8 cellular contexts compared by ENCODE assay signal in the genomic region with DNA sequence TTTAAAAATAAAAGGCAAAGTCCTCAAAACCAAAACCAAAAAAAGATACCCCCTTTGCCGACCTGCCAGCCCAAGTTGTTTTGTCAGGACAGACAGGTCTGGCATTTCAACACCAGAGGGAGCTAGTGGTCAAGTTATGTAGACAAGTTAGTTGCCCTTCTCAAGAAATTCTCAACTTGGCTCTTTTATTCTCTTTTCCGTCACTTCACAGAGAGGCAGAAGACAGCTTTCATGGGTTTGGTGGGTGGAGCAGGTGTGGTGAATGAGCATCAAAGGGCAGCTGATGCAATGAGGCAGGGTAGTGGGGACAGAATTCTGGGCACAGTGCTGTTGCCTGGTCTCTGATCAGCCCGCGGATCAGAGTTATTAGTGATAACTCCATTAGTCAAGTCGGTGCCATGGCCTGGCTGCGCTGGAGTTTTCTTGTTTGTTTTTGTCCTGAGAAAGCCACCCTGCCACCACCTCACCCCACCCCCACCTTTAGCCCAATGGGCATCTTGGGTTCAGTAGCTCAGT.
DNase-seq lines count a peak whose midpoint lies in the region; FAIRE-seq and TF ChIP-seq lines count a peak whose summit lies in the region.

No MANE protein-coding gene starts in this region.

- peaks cover 16% of the 10 kb centered on the region for H3K9me3 Mint-ChIP-seq in Caco-2 (ENCODE audit: unreplicated experiment)

- no peak overlapping the region for H3K27ac ChIP-seq in neutrophil
- peak overlapping the region in 2 of 4 donors; percentile 68 to 69 for H3K27ac ChIP-seq in tibial nerve

- 57 to 58% methylated on average over 6 of the region's 6 CpGs for WGBS in tibial nerve, 2 donors

- H3K4me1 ChIP-seq in Caco-2 (no peaks in the 10 kb centered on the region; the same call in 1 of the 2 replicates), neutrophil (ENCODE audit: control insufficient read depth in 1 of 2, insufficient read depth in 1 of 2, low read depth in 1 of 2, low read length in 1 of 2) (peaks cover 6 to 14% of the 10 kb centered on the region in 2 experiments), tibial nerve (peaks cover 0 to 23% (median 7%) of the 10 kb centered on the region in 4 donors)

- H3K4me1 Mint-ChIP-seq in Caco-2 (ENCODE audit: low read depth, unreplicated experiment): peaks cover 12% of the 10 kb centered on the region

- POLR2A ChIA-PET in Caco-2 (lab: Charles Lee): no interaction called here

- H3K27me3 Mint-ChIP-seq in Caco-2 (ENCODE audit: insufficient read depth, unreplicated experiment): no peaks in the 10 kb centered on the region

- H3K27me3 ChIP-seq in Caco-2 (replicated peaks; ENCODE audit: control insufficient read depth, insufficient read depth, low read length) (no peaks in the 10 kb centered on the region), neutrophil (no peaks in the 10 kb centered on the region), tibial nerve (no peaks in the 10 kb centered on the region)

- intact Hi-C loops in Caco-2 (cut with micrococcal nuclease; ENCODE audit: unreplicated experiment): loop anchor here (1.0 to 10.0 kb wide), 8 partner anchors 9 to 661 kb away; no protein-coding TSS in a partner anchor

- TF ChIP-seq EP300 in tibial nerve (IDR thresholded peaks at IDR 0.05): no peak

- peak; percentile 80 to 83 for TF ChIP-seq CTCF in Caco-2 (IDR thresholded peaks at IDR 0.05; ENCODE audit: insufficient read depth in 1 of 2, low read depth in 1 of 2, low read length in 1 of 2, severe bottlenecking in 1 of 2, unreplicated experiment in 1 of 2)
- TF ChIP-seq CTCF in fibroblast of villous mesenchyme (IDR thresholded peaks at IDR 0.05; ENCODE audit: insufficient read depth, low read depth, low read length): peak; percentile 84
- peak; percentile 70 for TF ChIP-seq CTCF in neutrophil (IDR thresholded peaks at IDR 0.05)
- TF ChIP-seq CTCF in tibial nerve (IDR thresholded peaks at IDR 0.05): peak; percentile 70 to 83 (median 77)

- H3K36me3 ChIP-seq in Caco-2 (ENCODE audit: control insufficient read depth, insufficient read depth, low read length) (no peaks in the 10 kb centered on the region), neutrophil (no peaks in the 10 kb centered on the region), tibial nerve (peaks cover 0 to 17% (median 0%) of the 10 kb centered on the region in 3 donors)

- CTCF ChIA-PET in Caco-2 (lab: Charles Lee): interaction anchor here (0.9 to 2.7 kb wide), 9 partner anchors 9 to 373 kb away, joined by 3 to 14 read pairs (median 4); no protein-coding TSS in a partner anchor

- peak; percentile 79 for FAIRE-seq in HTR-8/SVneo (lab: Jason Lieb, UNC)

- BruUV-seq in Caco-2 (replicated peaks; lab: Mats Ljungman, UMichigan): no TSS peak

- no peaks in the 10 kb centered on the region for H3K36me3 Mint-ChIP-seq in Caco-2 (ENCODE audit: insufficient read depth, unreplicated experiment)

- H3K9me3 ChIP-seq in Caco-2: no peaks in the 10 kb centered on the region; the same call in 1 of the 2 replicates
- H3K9me3 ChIP-seq in neutrophil: no peaks in the 10 kb centered on the region
- H3K9me3 ChIP-seq in tibial nerve: no peaks in the 10 kb centered on the region

- no peak overlapping the region for H3K4me3 Mint-ChIP-seq in Caco-2 (ENCODE audit: unreplicated experiment)

- DNase-seq in Caco-2: peak; percentile 71 to 82
- DNase-seq in HTR-8/SVneo (ENCODE audit: insufficient read length, low spot score): peak; percentile 77
- peak; percentile 71 for DNase-seq in RPMI7951 (ENCODE audit: low read depth)
- DNase-seq in activated T-cell treated with anti-CD3 and anti-CD28 coated beads, Interleukin-2, amount 50 U/mL, for 48 hours: peak; percentile 61 to 64
- DNase-seq in fibroblast of villous mesenchyme (ENCODE audit: low read depth): peak; percentile 89
- DNase-seq in tibial nerve (ENCODE audit: low spot score in 2 of 2): peak; percentile 49 to 91
- no peak for DNase-seq in GF-D8 (lab: John Stamatoyannopoulos, UW)

- TF ChIP-seq POLR2A in tibial nerve (IDR thresholded peaks at IDR 0.05): no peak

- H3K4me3 ChIP-seq in Caco-2 (ENCODE audit: low read depth, low read length): no peak overlapping the region
- no peak overlapping the region for H3K4me3 ChIP-seq in fibroblast of villous mesenchyme (ENCODE audit: low read depth, low read length)
- H3K4me3 ChIP-seq in neutrophil (ENCODE audit: low read depth in 1 of 2, low read length in 1 of 2): no peak overlapping the region
- H3K4me3 ChIP-seq in tibial nerve: no peak overlapping the region

- H3K27ac Mint-ChIP-seq in Caco-2 (ENCODE audit: unreplicated experiment): no peak overlapping the region
